ENCODE assay signal across 24 cellular contexts in genomic region chr4:106414366-106414765, GRCh38. TPM values are rescaled to one million over a fixed set of nuclear protein-coding genes. Genes with fewer than 3 reads are reported as not detected.
"Had no signal": no experiment of that assay in that cellular context is flagged by ENCODE, and none has a peak within 500 bp of the region (broad histone marks: within the 10 kb centered on the region; RNA-seq: fewer than 3 reads in every experiment).

No MANE protein-coding gene starts in this region.

- H3K9me3 ChIP-seq: left lung, prostate gland, right atrium auricular region, vagina had no signal

- H3K9me3 Mint-ChIP-seq: activated CD4-positive, alpha-beta T cell treated with anti-CD3 and anti-CD28 coated beads, Interleukin-2, amount 10 ng/mL, durations not matched to agents 7 days and 5 days; activated naive CD4-positive, alpha-beta T cell treated with anti-CD3 and anti-CD28 coated beads for 36 hours; activated T-cell treated with anti-CD3 and anti-CD28 coated beads, Interleukin-2, amount 50 U/mL, for 24 hours; neural crest cell; stimulated activated naive CD8-positive, alpha-beta T cell treated with anti-CD3 and anti-CD28 coated beads, Interleukin-15, Interleukin-2, amounts not matched to agents 100 ng/mL and 50 ng/mL, for 24 hours had no signal

- H3K4me1 Mint-ChIP-seq: activated CD4-positive, alpha-beta T cell treated with anti-CD3 and anti-CD28 coated beads, Interleukin-2, amount 10 ng/mL, durations not matched to agents 7 days and 5 days; neural crest cell had no signal

- H3K27me3 Mint-ChIP-seq: stimulated activated naive CD8-positive, alpha-beta T cell treated with anti-CD3 and anti-CD28 coated beads, Interleukin-15, Interleukin-2, amounts not matched to agents 100 ng/mL and 50 ng/mL, for 24 hours had no signal

- DNase-seq: activated CD4-positive, alpha-beta T cell treated with anti-CD3 and anti-CD28 coated beads, Interleukin-2, amount 10 ng/mL, durations not matched to agents 7 days and 5 days; activated CD8-positive, alpha-beta T cell treated with anti-CD3 and anti-CD28 coated beads, Interleukin-2, amount 10 ng/mL, durations not matched to agents 7 days and 5 days; activated naive CD4-positive, alpha-beta T cell treated with anti-CD3 and anti-CD28 coated beads for 36 hours; activated T-cell treated with anti-CD3 and anti-CD28 coated beads, Interleukin-2, amount 50 U/mL, for 24 hours; brain microvascular endothelial cell; effector CD8-positive, alpha-beta T cell; glutamatergic neuron; hypothalamus; left lung; midbrain; stimulated activated CD4-positive, alpha-beta T cell treated with anti-CD3 and anti-CD28 coated beads, Interleukin-2, amount 100 ng/mL, for 24 hours; trophoblast cell had no signal

- H3K4me3 Mint-ChIP-seq: activated CD4-positive, alpha-beta T cell treated with anti-CD3 and anti-CD28 coated beads, Interleukin-2, amount 10 ng/mL, durations not matched to agents 7 days and 5 days; activated CD8-positive, alpha-beta T cell treated with anti-CD3 and anti-CD28 coated beads, Interleukin-2, amount 10 ng/mL, durations not matched to agents 7 days and 5 days; activated naive CD4-positive, alpha-beta T cell treated with anti-CD3 and anti-CD28 coated beads for 36 hours; activated T-cell treated with anti-CD3 and anti-CD28 coated beads, Interleukin-2, amount 50 U/mL, for 24 hours; neural crest cell; stimulated activated naive CD8-positive, alpha-beta T cell treated with anti-CD3 and anti-CD28 coated beads, Interleukin-15, Interleukin-2, amounts not matched to agents 100 ng/mL and 50 ng/mL, for 24 hours had no signal

- H3K4me1 ChIP-seq: left lung, prostate gland, right atrium auricular region, vagina had no signal

- ATAC-seq: activated CD4-positive, CD25-positive, alpha-beta regulatory T cell treated with anti-CD3 and anti-CD28 coated beads, Interleukin-2, amount 50 U/mL, for 24 hours; activated CD8-positive, alpha-beta T cell treated with anti-CD3 and anti-CD28 coated beads, Interleukin-2, amount 10 ng/mL, durations not matched to agents 7 days and 5 days; left lung had no signal

- H3K4me3 ChIP-seq: left lung, prostate gland, right atrium auricular region, vagina had no signal

- H3K27me3 ChIP-seq: brain microvascular endothelial cell, left lung, right atrium auricular region, vagina had no signal

- H3K36me3 ChIP-seq: brain microvascular endothelial cell, left lung, prostate gland, right atrium auricular region, vagina had no signal

- H3K27ac Mint-ChIP-seq: activated CD4-positive, alpha-beta T cell treated with anti-CD3 and anti-CD28 coated beads, Interleukin-2, amount 10 ng/mL, durations not matched to agents 7 days and 5 days; activated CD8-positive, alpha-beta T cell treated with anti-CD3 and anti-CD28 coated beads, Interleukin-2, amount 10 ng/mL, durations not matched to agents 7 days and 5 days; activated naive CD4-positive, alpha-beta T cell treated with anti-CD3 and anti-CD28 coated beads for 36 hours; activated T-cell treated with anti-CD3 and anti-CD28 coated beads, Interleukin-2, amount 50 U/mL, for 24 hours; stimulated activated naive CD8-positive, alpha-beta T cell treated with anti-CD3 and anti-CD28 coated beads, Interleukin-15, Interleukin-2, amounts not matched to agents 100 ng/mL and 50 ng/mL, for 24 hours had no signal

RNA-seq across cellular contexts. Expression of gene GIMD1, which starts 45.8 kb away (rescaled TPM):
- total RNA-seq: activated CD4-positive, alpha-beta T cell treated with anti-CD3 and anti-CD28 coated beads, Interleukin-2, amount 10 ng/mL, durations not matched to agents 7 days and 5 days; activated CD8-positive, alpha-beta T cell treated with anti-CD3 and anti-CD28 coated beads, Interleukin-2, amount 10 ng/mL, durations not matched to agents 7 days and 5 days; activated naive CD4-positive, alpha-beta T cell treated with anti-CD3 and anti-CD28 coated beads for 36 hours; left lung; lung microvascular endothelial cell; myocyte; neural crest cell; osteocyte; prostate gland; right atrium auricular region; skeletal muscle tissue; T-helper 1 cell treated with Interleukin-12 subunit alpha and Interleukin-12 subunit beta and Interleukin-4 antibody, amounts not matched to agents 30 ng/mL and 1 ng/mL, for 36 hours; temporal lobe; vagina had no signal
